10 cellular contexts compared by ENCODE assay signal in genomic region chr5:94181940-94182339, GRCh38.
DNase-seq lines count a peak whose midpoint lies in the region; ATAC-seq and TF ChIP-seq lines count a peak whose summit lies in the region.
"Had no signal": no experiment of that assay in that cellular context is flagged by ENCODE, and none has a peak within 500 bp of the region (broad histone marks: within the 10 kb centered on the region; RNA-seq: fewer than 3 reads in every experiment).

No MANE protein-coding gene starts in this region.

- H3K36me3 ChIP-seq in testis (ENCODE audit: low read depth, missing control alignments), result no peaks in the 10 kb centered on the region

- peaks cover 10% of the 10 kb centered on the region for H3K27me3 Mint-ChIP-seq in activated CD8-positive, alpha-beta memory T cell treated with anti-CD3 and anti-CD28 coated beads, Interleukin-2, amount 10 ng/mL, durations not matched to agents 7 days and 5 days

- peak; percentile 36 for TF ChIP-seq CTCF in fibroblast of villous mesenchyme (IDR thresholded peaks at IDR 0.05; ENCODE audit: insufficient read depth, low read depth, low read length)
- no peak for TF ChIP-seq CTCF in testis (IDR thresholded peaks at IDR 0.05)

- DNase-seq in EH (ENCODE audit: low read depth), result peak; percentile 18
- peak; percentile 13 for DNase-seq in H4 (ENCODE audit: low spot score)
- DNase-seq in NCI-H460 (ENCODE audit: extremely low read depth, low read depth), result peak; percentile 8
- no peak for DNase-seq in fibroblast of villous mesenchyme (ENCODE audit: low read depth)
- no peak for DNase-seq in activated CD8-positive, alpha-beta memory T cell treated with anti-CD3 and anti-CD28 coated beads, Interleukin-2, amount 10 ng/mL, durations not matched to agents 7 days and 5 days
- no peak for DNase-seq in NOMO-1 treated with DMSO at 0.1 percent for 48 hours (lab: John Stamatoyannopoulos, UW; ENCODE audit: unreplicated experiment)
- no peak for DNase-seq in testis
- DNase-seq: NCI-H187 had no signal

- no peak overlapping the region for H3K27ac ChIP-seq in testis

- no peaks in the 10 kb centered on the region for H3K9me3 Mint-ChIP-seq in activated CD8-positive, alpha-beta memory T cell treated with anti-CD3 and anti-CD28 coated beads, Interleukin-2, amount 10 ng/mL, durations not matched to agents 7 days and 5 days (ENCODE audit: low read depth)

- no peak for TF ChIP-seq POLR2A in testis (IDR thresholded peaks at IDR 0.05)

- WGBS in testis, 2 donors, result 81 to 94% methylated on average over 2 of the region's 2 CpGs

- no peak overlapping the region for H3K4me3 Mint-ChIP-seq in activated CD8-positive, alpha-beta memory T cell treated with anti-CD3 and anti-CD28 coated beads, Interleukin-2, amount 10 ng/mL, durations not matched to agents 7 days and 5 days
- H3K4me3 Mint-ChIP-seq: activated naive CD4-positive, alpha-beta T cell treated with anti-CD3 and anti-CD28 coated beads, Interleukin-2, amount 50 U/mL, for 24 hours had no signal

- no peaks in the 10 kb centered on the region for H3K27me3 ChIP-seq in testis

- no peaks in the 10 kb centered on the region for H3K4me1 ChIP-seq in testis

- H3K36me3 Mint-ChIP-seq in activated CD8-positive, alpha-beta memory T cell treated with anti-CD3 and anti-CD28 coated beads, Interleukin-2, amount 10 ng/mL, durations not matched to agents 7 days and 5 days, result no peaks in the 10 kb centered on the region
- H3K36me3 Mint-ChIP-seq: activated naive CD4-positive, alpha-beta T cell treated with anti-CD3 and anti-CD28 coated beads, Interleukin-2, amount 50 U/mL, for 24 hours had no signal

- peaks cover 6% of the 10 kb centered on the region for H3K4me1 Mint-ChIP-seq in activated CD8-positive, alpha-beta memory T cell treated with anti-CD3 and anti-CD28 coated beads, Interleukin-2, amount 10 ng/mL, durations not matched to agents 7 days and 5 days
- H3K4me1 Mint-ChIP-seq: activated naive CD4-positive, alpha-beta T cell treated with anti-CD3 and anti-CD28 coated beads, Interleukin-2, amount 50 U/mL, for 24 hours had no signal

- H3K9me3 ChIP-seq in testis, result no peaks in the 10 kb centered on the region

- ATAC-seq in activated CD8-positive, alpha-beta memory T cell treated with anti-CD3 and anti-CD28 coated beads, Interleukin-2, amount 10 ng/mL, durations not matched to agents 7 days and 5 days, result no peak
- no peak for ATAC-seq in GM18517 (IDR thresholded peaks at IDR 0.05; ENCODE audit: unreplicated experiment)

- CTCF ChIA-PET in activated CD8-positive, alpha-beta memory T cell treated with anti-CD3 and anti-CD28 coated beads, Interleukin-2, amount 10 ng/mL, durations not matched to agents 7 days and 5 days (lab: Charles Lee), result no interaction called here

- no peak overlapping the region for H3K27ac Mint-ChIP-seq in activated CD8-positive, alpha-beta memory T cell treated with anti-CD3 and anti-CD28 coated beads, Interleukin-2, amount 10 ng/mL, durations not matched to agents 7 days and 5 days
- H3K27ac Mint-ChIP-seq: activated naive CD4-positive, alpha-beta T cell treated with anti-CD3 and anti-CD28 coated beads, Interleukin-2, amount 50 U/mL, for 24 hours had no signal

- H3K4me3 ChIP-seq in fibroblast of villous mesenchyme (ENCODE audit: low read depth, low read length) (no peak overlapping the region), testis (no peak overlapping the region)

- intact Hi-C loops in testis (cut with DNase I; ENCODE audit: low total_unique reads), result no loop called here

Comparison
In these comparisons a context has a peak if more than half of its experiments do, and no peak if none do; other contexts are left out.
1. DNase-seq: peak in EH (single experiment), H4 (single experiment) and NCI-H460 (single experiment); none in fibroblast of villous mesenchyme (single experiment), activated CD8-positive, alpha-beta memory T cell treated with anti-CD3 and anti-CD28 coated beads, Interleukin-2, amount 10 ng/mL, durations not matched to agents 7 days and 5 days (single experiment), NOMO-1 treated with DMSO at 0.1 percent for 48 hours (single experiment) and testis (single experiment).